Comparison of ENCODE assay signal across 1 cellular context in the genomic region with DNA sequence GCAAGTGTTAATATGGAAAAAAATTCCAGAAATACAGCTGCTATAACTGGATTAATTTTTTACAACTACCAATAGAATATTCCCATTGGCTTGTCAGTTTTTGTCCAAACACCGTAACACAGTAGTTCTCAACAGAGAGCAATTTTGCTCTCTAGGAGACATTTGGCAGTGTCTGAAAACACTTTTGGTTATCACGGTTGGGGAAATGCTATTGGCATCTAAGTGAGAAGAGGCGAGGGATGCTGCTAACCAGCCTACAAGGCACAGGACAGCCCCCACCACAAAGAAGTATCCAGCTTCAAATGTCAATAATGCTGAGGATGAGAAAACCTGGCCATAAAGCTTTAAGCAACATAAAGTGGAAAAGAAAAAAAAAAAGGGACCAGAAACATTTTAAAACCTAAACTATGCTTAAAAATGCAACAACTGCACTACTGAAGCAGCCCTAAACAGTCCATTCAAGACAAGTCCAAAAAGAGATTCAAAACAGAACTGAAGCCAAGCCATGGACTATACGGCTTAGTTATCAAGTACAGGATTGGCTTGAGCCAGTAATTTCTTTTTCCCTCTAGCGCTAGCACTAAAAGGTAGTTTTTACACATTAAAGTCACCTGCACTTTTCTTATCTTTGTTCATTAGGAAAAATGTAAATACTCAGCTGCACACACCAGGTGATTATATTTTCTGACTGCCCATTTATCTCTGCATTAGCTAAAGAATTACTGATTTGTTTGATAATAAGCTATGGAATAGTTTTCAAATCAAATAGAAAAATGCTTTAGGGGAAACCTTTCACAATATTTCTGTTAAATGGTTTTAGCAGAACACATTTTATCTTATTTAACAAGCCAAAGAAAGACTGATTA.
TF ChIP-seq lines count a peak whose summit lies in the region.

No MANE protein-coding gene starts in this region.

TF ChIP-seq in GM12878, 131 proteins besides CTCF, POLR2A, EP300 and RAD21:
- no peak for TF ChIP-seq LARP7 (IDR thresholded peaks at IDR 0.05)
- no peak for TF ChIP-seq ZZZ3 (IDR thresholded peaks at IDR 0.05; ENCODE audit: control insufficient read depth, insufficient read length, low read depth)
- TF ChIP-seq, protein P1, sequence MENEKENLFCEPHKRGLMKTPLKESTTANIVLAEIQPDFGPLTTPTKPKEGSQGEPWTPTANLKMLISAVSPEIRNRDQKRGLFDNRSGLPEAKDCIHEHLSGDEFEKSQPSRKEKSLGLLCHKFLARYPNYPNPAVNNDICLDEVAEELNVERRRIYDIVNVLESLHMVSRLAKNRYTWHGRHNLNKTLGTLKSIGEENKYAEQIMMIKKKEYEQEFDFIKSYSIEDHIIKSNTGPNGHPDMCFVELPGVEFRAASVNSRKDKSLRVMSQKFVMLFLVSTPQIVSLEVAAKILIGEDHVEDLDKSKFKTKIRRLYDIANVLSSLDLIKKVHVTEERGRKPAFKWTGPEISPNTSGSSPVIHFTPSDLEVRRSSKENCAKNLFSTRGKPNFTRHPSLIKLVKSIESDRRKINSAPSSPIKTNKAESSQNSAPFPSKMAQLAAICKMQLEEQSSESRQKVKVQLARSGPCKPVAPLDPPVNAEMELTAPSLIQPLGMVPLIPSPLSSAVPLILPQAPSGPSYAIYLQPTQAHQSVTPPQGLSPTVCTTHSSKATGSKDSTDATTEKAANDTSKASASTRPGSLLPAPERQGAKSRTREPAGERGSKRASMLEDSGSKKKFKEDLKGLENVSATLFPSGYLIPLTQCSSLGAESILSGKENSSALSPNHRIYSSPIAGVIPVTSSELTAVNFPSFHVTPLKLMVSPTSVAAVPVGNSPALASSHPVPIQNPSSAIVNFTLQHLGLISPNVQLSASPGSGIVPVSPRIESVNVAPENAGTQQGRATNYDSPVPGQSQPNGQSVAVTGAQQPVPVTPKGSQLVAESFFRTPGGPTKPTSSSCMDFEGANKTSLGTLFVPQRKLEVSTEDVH (IDR thresholded peaks at IDR 0.05; ENCODE audit: low read depth, partially characterized antibody), result no peak
- TF ChIP-seq EGR1 (IDR thresholded peaks at IDR 0.05; ENCODE audit: borderline replicate concordance in 1 of 2, low read depth in 2 of 2, low read length in 2 of 2), result no peak
- TF ChIP-seq ZNF24 (IDR thresholded peaks at IDR 0.05), result no peak
- no peak for TF ChIP-seq NR2F1 (conservative IDR thresholded peaks at IDR 0.05)
- TF ChIP-seq, protein P2, sequence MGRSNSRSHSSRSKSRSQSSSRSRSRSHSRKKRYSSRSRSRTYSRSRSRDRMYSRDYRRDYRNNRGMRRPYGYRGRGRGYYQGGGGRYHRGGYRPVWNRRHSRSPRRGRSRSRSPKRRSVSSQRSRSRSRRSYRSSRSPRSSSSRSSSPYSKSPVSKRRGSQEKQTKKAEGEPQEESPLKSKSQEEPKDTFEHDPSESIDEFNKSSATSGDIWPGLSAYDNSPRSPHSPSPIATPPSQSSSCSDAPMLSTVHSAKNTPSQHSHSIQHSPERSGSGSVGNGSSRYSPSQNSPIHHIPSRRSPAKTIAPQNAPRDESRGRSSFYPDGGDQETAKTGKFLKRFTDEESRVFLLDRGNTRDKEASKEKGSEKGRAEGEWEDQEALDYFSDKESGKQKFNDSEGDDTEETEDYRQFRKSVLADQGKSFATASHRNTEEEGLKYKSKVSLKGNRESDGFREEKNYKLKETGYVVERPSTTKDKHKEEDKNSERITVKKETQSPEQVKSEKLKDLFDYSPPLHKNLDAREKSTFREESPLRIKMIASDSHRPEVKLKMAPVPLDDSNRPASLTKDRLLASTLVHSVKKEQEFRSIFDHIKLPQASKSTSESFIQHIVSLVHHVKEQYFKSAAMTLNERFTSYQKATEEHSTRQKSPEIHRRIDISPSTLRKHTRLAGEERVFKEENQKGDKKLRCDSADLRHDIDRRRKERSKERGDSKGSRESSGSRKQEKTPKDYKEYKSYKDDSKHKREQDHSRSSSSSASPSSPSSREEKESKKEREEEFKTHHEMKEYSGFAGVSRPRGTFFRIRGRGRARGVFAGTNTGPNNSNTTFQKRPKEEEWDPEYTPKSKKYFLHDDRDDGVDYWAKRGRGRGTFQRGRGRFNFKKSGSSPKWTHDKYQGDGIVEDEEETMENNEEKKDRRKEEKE (IDR thresholded peaks at IDR 0.05), result no peak
- TF ChIP-seq RELA (IDR thresholded peaks at IDR 0.05; ENCODE audit: borderline replicate concordance, partially characterized antibody), result no peak
